12 cellular contexts compared by ENCODE assay signal in the genomic region with DNA sequence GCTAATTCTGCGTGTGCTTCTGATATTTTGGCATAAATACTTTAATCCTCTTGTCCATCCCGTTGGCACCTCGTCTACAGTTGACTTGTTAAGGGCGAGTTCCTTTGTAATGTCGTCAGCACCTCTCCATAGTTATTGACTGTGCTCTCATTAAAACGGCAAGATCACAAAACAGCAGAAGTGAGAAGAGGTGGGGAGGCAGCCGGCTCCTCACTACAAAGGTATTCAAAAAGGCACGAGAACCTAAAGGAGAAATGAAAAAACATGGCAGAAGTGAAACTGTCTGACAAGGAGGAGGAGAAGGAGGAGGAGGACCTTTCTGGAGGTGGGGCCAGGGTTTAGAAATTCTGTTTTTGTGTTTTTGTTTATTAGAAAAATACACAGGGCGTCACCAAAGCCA.
A peak's percentile ranks its signal among the peaks of the same experiment; 100 is the strongest.
DNase-seq lines count a peak whose midpoint lies in the region; ATAC-seq and TF ChIP-seq lines count a peak whose summit lies in the region.
"Had no signal": no experiment of that assay in that cellular context is flagged by ENCODE, and none has a peak within 500 bp of the region (broad histone marks: within the 10 kb centered on the region; RNA-seq: fewer than 3 reads in every experiment).

No MANE protein-coding gene starts in this region.

- peaks cover 0 to 19% (median 4%) of the 10 kb centered on the region in 9 donors for H3K4me1 ChIP-seq in heart right ventricle
- no peaks in the 10 kb centered on the region for H3K4me1 ChIP-seq in upper lobe of right lung
- H3K4me1 ChIP-seq: A549, uterus had no signal

- ATAC-seq in heart right ventricle (peak in 7 of 8 donors; percentile 38 to 93 (median 64)), Right ventricle myocardium inferior (no peak), HG02870 (IDR thresholded peaks at IDR 0.05; ENCODE audit: unreplicated experiment) (peak; percentile 89), upper lobe of right lung (peak; percentile 73)

- DNase-seq in heart right ventricle (no peak), Right ventricle myocardium inferior (ENCODE audit: missing footprints) (no peak), NOMO-1 (lab: John Stamatoyannopoulos, UW; ENCODE audit: unreplicated experiment in 2 of 2) (peak; percentile 62 to 81), upper lobe of right lung (no peak), OCI-M1 (lab: John Stamatoyannopoulos, UW) (no peak), NCI-H345 (lab: John Stamatoyannopoulos, UW) (no peak)
- DNase-seq in stimulated activated CD4-positive, alpha-beta T cell treated with anti-CD3 and anti-CD28 coated beads, Interleukin-4, amount 100 ng/mL, for 4 hours, result no peak
- DNase-seq: NCI-H1048; stimulated activated CD4-positive, alpha-beta T cell treated with anti-CD3 and anti-CD28 coated beads, Interleukin-2, amount 100 ng/mL, for 24 hours; uterus had no signal

- 33 to 36% methylated on average over 9 of the region's 9 CpGs for WGBS in heart right ventricle, 2 donors

- H3K9me3 ChIP-seq in heart right ventricle (no peaks in the 10 kb centered on the region), upper lobe of right lung (no peaks in the 10 kb centered on the region)
- H3K9me3 ChIP-seq: A549, uterus had no signal

- H3K36me3 ChIP-seq in heart right ventricle (no peaks in the 10 kb centered on the region), upper lobe of right lung (no peaks in the 10 kb centered on the region)
- H3K36me3 ChIP-seq: uterus had no signal

- H3K27ac ChIP-seq in heart right ventricle, result peak overlapping the region in 3 of 10 donors; percentile 10 to 30 (median 19)
- no peak overlapping the region for H3K27ac ChIP-seq in upper lobe of right lung
- H3K27ac ChIP-seq: A549, uterus had no signal

- intact Hi-C loops in heart right ventricle (cut with DNase I) (loop anchor here in 2 of 10 donors (10.0 kb wide), 1 partner anchor 1013 kb away; no protein-coding TSS in a partner anchor), Right ventricle myocardium inferior (cut with DNase I) (loop anchor here (5.0 kb wide), 2 partner anchors 234 to 1016 kb away; partner anchors contain the start of gene BCL11A), upper lobe of right lung (cut with DNase I) (no loop called here)

- TF ChIP-seq CTCF in heart right ventricle (IDR thresholded peaks at IDR 0.05) (no peak), upper lobe of right lung (IDR thresholded peaks at IDR 0.05) (no peak)

- peak overlapping the region in 4 of 10 donors; percentile 2 to 25 (median 12) for H3K4me3 ChIP-seq in heart right ventricle
- no peak overlapping the region for H3K4me3 ChIP-seq in upper lobe of right lung
- H3K4me3 ChIP-seq: A549, uterus had no signal

- peaks cover 0 to 11% (median 0%) of the 10 kb centered on the region in 7 donors for H3K27me3 ChIP-seq in heart right ventricle
- H3K27me3 ChIP-seq in upper lobe of right lung, result no peaks in the 10 kb centered on the region
- H3K27me3 ChIP-seq: uterus had no signal

Comparison
In these comparisons a context has a peak if more than half of its experiments do, and no peak if none do; other contexts are left out.
1. DNase-seq: peak in NOMO-1 (2 of 2); none in heart right ventricle (0 of 2), Right ventricle myocardium inferior (single experiment), upper lobe of right lung (single experiment), OCI-M1 (single experiment), NCI-H345 (single experiment) and stimulated activated CD4-positive, alpha-beta T cell treated with anti-CD3 and anti-CD28 coated beads, Interleukin-4, amount 100 ng/mL, for 4 hours (0 of 2).